17 cellular contexts compared by ENCODE assay signal in genomic region chr1:160542303-160542945, GRCh38. TPM values are rescaled to one million over a fixed set of nuclear protein-coding genes. Genes with fewer than 3 reads are reported as not detected.
DNase-seq lines count a peak whose midpoint lies in the region; ATAC-seq and TF ChIP-seq lines count a peak whose summit lies in the region.
"Had no signal": no experiment of that assay in that cellular context is flagged by ENCODE, and none has a peak within 500 bp of the region (broad histone marks: within the 10 kb centered on the region; RNA-seq: fewer than 3 reads in every experiment).

No MANE protein-coding gene starts in this region.

- H3K27ac Mint-ChIP-seq in Calu3 (ENCODE audit: unreplicated experiment) (peak overlapping the region; percentile 9), T-cell (peak overlapping the region; percentile 96 to 98), nephron (peak overlapping the region; percentile 57 to 89 (median 67))

- TF ChIP-seq CTCF in Calu3 (IDR thresholded peaks at IDR 0.05; ENCODE audit: unreplicated experiment) (no peak), foreskin keratinocyte (conservative IDR thresholded peaks at IDR 0.05) (no peak), nephron (IDR thresholded peaks at IDR 0.05; ENCODE audit: unreplicated experiment in 3 of 3) (no peak)

- POLR2A ChIA-PET in T-cell (lab: Charles Lee), result interaction anchor here in 1 of 2 donors (0.6 to 0.8 kb wide), 2 partner anchors 14 to 553 kb away, joined by 3 to 9 read pairs; no protein-coding TSS in a partner anchor

- H3K27ac ChIP-seq in foreskin keratinocyte, result no peak overlapping the region
- H3K27ac ChIP-seq: sigmoid colon, suprapubic skin had no signal

- H3K36me3 Mint-ChIP-seq in Calu3 (ENCODE audit: insufficient read depth, unreplicated experiment) (peaks cover 4% of the 10 kb centered on the region), T-cell (peaks cover 17% of the 10 kb centered on the region), nephron (ENCODE audit: low read depth) (no peaks in the 10 kb centered on the region)

- intact Hi-C loops in Calu3 (cut with micrococcal nuclease; ENCODE audit: unreplicated experiment), result loop anchor here (1.0 to 5.0 kb wide), 3 partner anchors 22 to 115 kb away; no protein-coding TSS in a partner anchor

- H3K27me3 ChIP-seq in foreskin keratinocyte, result no peaks in the 10 kb centered on the region
- H3K27me3 ChIP-seq: sigmoid colon, suprapubic skin had no signal

- ATAC-seq in T-cell (replicated peaks in 1 of 4), result no peak
- peak; percentile 38 for ATAC-seq in foreskin keratinocyte
- no peak for ATAC-seq in GM18870 (IDR thresholded peaks at IDR 0.05; ENCODE audit: unreplicated experiment)

- no peak overlapping the region for H3K4me3 Mint-ChIP-seq in Calu3 (ENCODE audit: low read depth, unreplicated experiment)
- H3K4me3 Mint-ChIP-seq in T-cell, result no peak overlapping the region
- no peak overlapping the region for H3K4me3 Mint-ChIP-seq in nephron
- H3K4me3 Mint-ChIP-seq: activated CD4-positive, alpha-beta T cell treated with anti-CD3 and anti-CD28 coated beads, Interleukin-2, amount 10 ng/mL, durations not matched to agents 7 days and 5 days had no signal

- H3K4me1 Mint-ChIP-seq in Calu3 (ENCODE audit: low read depth, unreplicated experiment) (peaks cover 50% of the 10 kb centered on the region), T-cell (peaks cover 61 to 72% (median 66%) of the 10 kb centered on the region in 3 donors), nephron (peaks cover 9% of the 10 kb centered on the region)

- H3K27me3 Mint-ChIP-seq in Calu3 (ENCODE audit: unreplicated experiment) (no peaks in the 10 kb centered on the region), T-cell (no peaks in the 10 kb centered on the region), nephron (ENCODE audit: low read depth) (no peaks in the 10 kb centered on the region)
- H3K27me3 Mint-ChIP-seq: activated CD4-positive, alpha-beta T cell treated with anti-CD3 and anti-CD28 coated beads, Interleukin-2, amount 10 ng/mL, durations not matched to agents 7 days and 5 days had no signal

- H3K4me1 ChIP-seq in foreskin keratinocyte, result peaks cover 14% of the 10 kb centered on the region
- H3K4me1 ChIP-seq: sigmoid colon, suprapubic skin had no signal

- CTCF ChIA-PET in Calu3 (lab: Charles Lee) (no interaction called here), T-cell (lab: Charles Lee) (interaction anchor here in 1 of 2 donors (1.1 to 2.6 kb wide), 3 partner anchors 26 to 64 kb away, joined by 3 to 15 read pairs (median 5); no protein-coding TSS in a partner anchor)

- H3K9me3 Mint-ChIP-seq in Calu3 (ENCODE audit: low read depth, unreplicated experiment) (no peaks in the 10 kb centered on the region), T-cell (no peaks in the 10 kb centered on the region), nephron (no peaks in the 10 kb centered on the region)
- H3K9me3 Mint-ChIP-seq: activated CD4-positive, alpha-beta T cell treated with anti-CD3 and anti-CD28 coated beads, Interleukin-2, amount 10 ng/mL, durations not matched to agents 7 days and 5 days had no signal

- DNase-seq in Calu3 (peak; percentile 73), T-cell (no peak), foreskin keratinocyte (peak in 1 of 2 donors; percentile 47), epidermal melanocyte (ENCODE audit: insufficient read length, low spot score) (no peak), NCI-H1694 treated with DMSO at 0.1 percent for 48 hours (lab: John Stamatoyannopoulos, UW) (no peak)
- DNase-seq in activated CD4-positive, alpha-beta T cell treated with anti-CD3 and anti-CD28 coated beads, Interleukin-2, amount 50 U/mL, for 4 hours, result no peak
- DNase-seq: activated CD4-positive, alpha-beta T cell treated with anti-CD3 and anti-CD28 coated beads, Interleukin-2, amount 10 ng/mL, durations not matched to agents 7 days and 5 days; cerebellar nuclear complex; NCI-H146; NCI-H524 treated with DMSO at 0.1 percent for 48 hours; sigmoid colon; T-helper 2 cell had no signal

- BruUV-seq in Calu3 (replicated peaks; lab: Mats Ljungman, UMichigan), result no TSS peak

RNA-seq across cellular contexts. Expression of gene SLAMF6, which starts 19.4 kb away (rescaled TPM):
- not detected in 2 replicates for total RNA-seq in Calu3 (2022)
- total RNA-seq in T-cell, result 10 to 100 TPM; 39.9 to 53.0 (median 47.3) TPM
- total RNA-seq in foreskin keratinocyte, result not detected in 2 replicates
- not detected in 2 replicates for polyA plus RNA-seq in foreskin keratinocyte
- total RNA-seq: fibroblast of lung, RPMI7951 had no signal
- polyA plus RNA-seq: fibroblast of lung had no signal

RNA-seq across cellular contexts. Expression of gene CD84, which starts 36.9 kb away (rescaled TPM):
- total RNA-seq in Calu3 (2022), result not detected in 2 replicates
- total RNA-seq in T-cell, result 10 to 100 TPM; 47.5 to 97.4 (median 51.8) TPM
- total RNA-seq in foreskin keratinocyte, result not detected in 2 replicates
- polyA plus RNA-seq in foreskin keratinocyte, result not detected in 2 replicates
- total RNA-seq: fibroblast of lung, RPMI7951 had no signal
- polyA plus RNA-seq: fibroblast of lung had no signal

Comparison
In these comparisons a context has a peak if more than half of its experiments do, and no peak if none do; other contexts are left out.
1. H3K27ac Mint-ChIP-seq: peak in every context shown above with its lines; median percentile 97 in T-cell; 67 in nephron; 9 in Calu3.
2. RNA of gene SLAMF6, which starts 19.4 kb away (total RNA-seq): 39.9 to 53.0 TPM in T-cell; not detected in Calu3 and not detected in foreskin keratinocyte; every median in the first group is over 10 times any median in the second.
3. RNA of gene CD84, which starts 36.9 kb away (total RNA-seq): 47.5 to 97.4 TPM in T-cell; not detected in Calu3 and not detected in foreskin keratinocyte; every median in the first group is over 10 times any median in the second.